Comparison of ENCODE assay signal across 1 cellular context in genomic region chr6:111482959-111483735, GRCh38.
TF ChIP-seq lines count a peak whose summit lies in the region.

TSS of gene REV3L (minus strand) at chr6:111483218. CDS start at chr6:111482888, 330 bp downstream.

TF ChIP-seq in WTC11, 78 proteins besides CTCF, POLR2A, EP300 and RAD21 (continued from another document):
- TF ChIP-seq ZNF281 (CRISPR knock-in tag; IDR thresholded peaks at IDR 0.05): 0 out of 2 replicates have a peak, but pooled peaks have one; percentile 10
- peak; percentile 82 for TF ChIP-seq SP1 (CRISPR knock-in tag; conservative IDR thresholded peaks at IDR 0.05)
- TF ChIP-seq E2F5 (CRISPR knock-in tag; IDR thresholded peaks at IDR 0.05): peak; percentile 44; the same call in 1 of the 2 replicates
- peak; percentile 17; the same call in 1 of the 2 replicates for TF ChIP-seq MAX (CRISPR knock-in tag; IDR thresholded peaks at IDR 0.05)
